In the genomic region with DNA sequence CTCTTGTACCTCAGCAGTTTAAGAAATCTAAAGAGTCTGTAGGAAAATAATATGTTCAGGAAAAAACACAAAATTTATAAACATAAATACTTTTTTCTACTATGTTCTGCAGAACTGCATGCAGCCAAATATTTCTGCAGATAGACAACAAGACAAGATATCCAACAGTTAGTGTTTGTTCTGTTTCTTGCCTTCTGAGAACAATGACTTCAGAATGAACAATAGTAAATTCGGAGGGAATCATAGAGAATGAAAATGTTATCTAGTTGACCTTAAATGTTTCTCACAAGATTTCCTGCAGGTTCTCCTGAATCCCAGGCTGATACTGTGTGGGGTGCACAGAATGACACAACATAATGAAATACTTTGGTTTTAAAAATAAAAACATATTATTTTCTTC, we compare ENCODE assay signal across 15 cellular contexts.
DNase-seq lines count a peak whose midpoint lies in the region; ATAC-seq and TF ChIP-seq lines count a peak whose summit lies in the region.
"Had no signal": no experiment of that assay in that cellular context is flagged by ENCODE, and none has a peak within 500 bp of the region (broad histone marks: within the 10 kb centered on the region; RNA-seq: fewer than 3 reads in every experiment).

No MANE protein-coding gene starts in this region.

- H3K27ac ChIP-seq in caudate nucleus (ENCODE audit: low read depth, low read length) (peak overlapping the region; percentile 83), layer of hippocampus (ENCODE audit: low read depth, low read length) (peak overlapping the region; percentile 17), temporal lobe (ENCODE audit: low read depth, low read length) (peak overlapping the region; percentile 82)
- H3K27ac ChIP-seq: BLaER1 had no signal

- no peak overlapping the region for H3K4me3 ChIP-seq in Loucy (ENCODE audit: low read length, poor library complexity, severe bottlenecking)
- H3K4me3 ChIP-seq: BLaER1, GM12878 had no signal

- no peak for ATAC-seq in activated CD4-positive, CD25-positive, alpha-beta regulatory T cell treated with anti-CD3 and anti-CD28 coated beads, Interleukin-2, amount 50 U/mL, for 24 hours
- ATAC-seq: GM12878 had no signal

- H3K4me1 ChIP-seq in Loucy (ENCODE audit: insufficient read depth, low read length, poor library complexity, severe bottlenecking): peaks cover 47% of the 10 kb centered on the region

- no peak for TF ChIP-seq CTCF in Loucy (conservative IDR thresholded peaks at IDR 0.05; ENCODE audit: low read length)

- H4K20me1 ChIP-seq in Loucy (ENCODE audit: insufficient read depth, low read length, poor library complexity, severe bottlenecking): no peaks in the 10 kb centered on the region
- H4K20me1 ChIP-seq: BLaER1 had no signal

- no peaks in the 10 kb centered on the region for H3K79me2 ChIP-seq in Loucy (ENCODE audit: insufficient read depth, low read length)

- DNase-seq in caudate nucleus (lab: John Stamatoyannopoulos, UW): no peak
- DNase-seq in stimulated activated CD4-positive, alpha-beta T cell treated with anti-CD3 and anti-CD28 coated beads, Interleukin-4, amount 100 ng/mL, for 24 hours: no peak
- DNase-seq in amygdala (lab: John Stamatoyannopoulos, UW): no peak
- DNase-seq: 8988T; AML-193; CD8-positive, alpha-beta memory T cell; DMS53; GOT3; H9 had no signal

- no peak overlapping the region for H3K9ac ChIP-seq in Loucy (ENCODE audit: low read depth, low read length, poor library complexity, severe bottlenecking)
- H3K9ac ChIP-seq: BLaER1 had no signal

- H3K4me2 ChIP-seq in Loucy (ENCODE audit: low read depth, low read length, poor library complexity, severe bottlenecking): no peak overlapping the region
- H3K4me2 ChIP-seq: BLaER1 had no signal

- H2AFZ ChIP-seq in Loucy (ENCODE audit: low read length): peak overlapping the region; percentile 45; the same call in 1 of the 2 replicates

- no peaks in the 10 kb centered on the region for H3K36me3 ChIP-seq in Loucy (ENCODE audit: insufficient read depth, low read length)
- H3K36me3 ChIP-seq: BLaER1 had no signal

- peaks cover 16% of the 10 kb centered on the region for H3F3A ChIP-seq in Loucy (ENCODE audit: low read depth)

- no peaks in the 10 kb centered on the region for H3K9me3 ChIP-seq in Loucy (ENCODE audit: insufficient read depth, low read depth, low read length)
- H3K9me3 ChIP-seq: BLaER1 had no signal

- no peaks in the 10 kb centered on the region for H3K9me2 ChIP-seq in Loucy (replicated peaks; ENCODE audit: low read depth, low read length)

- H3K27me3 ChIP-seq in Loucy (ENCODE audit: insufficient read depth, low read length, poor library complexity, severe bottlenecking): no peaks in the 10 kb centered on the region
- H3K27me3 ChIP-seq in layer of hippocampus (ENCODE audit: control insufficient read depth, insufficient read depth, low read length): no peaks in the 10 kb centered on the region
- H3K27me3 ChIP-seq: BLaER1 had no signal

Comparison
In these comparisons a context has a peak if more than half of its experiments do, and no peak if none do; other contexts are left out.
1. H3K27ac ChIP-seq: peak in every context shown above with its lines; median percentile 83 in caudate nucleus; 82 in temporal lobe; 17 in layer of hippocampus.